In the genomic region with DNA sequence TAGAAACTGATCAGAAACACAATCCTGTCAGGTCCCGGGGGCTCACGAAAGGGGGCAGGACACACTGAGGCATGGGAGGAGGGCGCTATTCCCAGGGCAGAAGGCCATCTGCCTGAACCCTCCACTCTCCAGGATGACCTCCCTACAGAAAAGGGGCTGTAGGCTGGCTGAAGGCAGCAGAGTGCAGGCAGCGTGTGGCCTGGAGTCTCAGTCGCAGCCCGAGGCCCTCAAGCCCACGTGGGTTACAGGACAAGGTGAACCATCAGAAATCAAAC, we compare ENCODE assay signal across 15 cellular contexts. TPM values are rescaled to one million over a fixed set of nuclear protein-coding genes. Genes with fewer than 3 reads are reported as not detected.
"Had no signal": no experiment of that assay in that cellular context is flagged by ENCODE, and none has a peak within 500 bp of the region (broad histone marks: within the 10 kb centered on the region; RNA-seq: fewer than 3 reads in every experiment).

No MANE protein-coding gene starts in this region.

- H3K27ac ChIP-seq: coronary artery, upper lobe of left lung had no signal

- H3K27me3 ChIP-seq: adrenal gland, ovary had no signal

- H3K36me3 ChIP-seq: ovary, upper lobe of left lung had no signal

- H3K4me1 Mint-ChIP-seq: natural killer cell had no signal

- ATAC-seq: activated CD4-positive, CD25-positive, alpha-beta regulatory T cell treated with anti-CD3 and anti-CD28 coated beads, Interleukin-2, amount 50 U/mL, for 24 hours; natural killer cell had no signal

- H3K4me3 ChIP-seq: adrenal gland, coronary artery, ovary, upper lobe of left lung had no signal

- H3K4me3 Mint-ChIP-seq: natural killer cell; T-helper 2 cell treated with Interferon-gamma antibody and Interleukin-4, amounts not matched to agents 5 μg/mL and 100 μg/mL, for 36 hours had no signal

- H3K9me3 Mint-ChIP-seq: natural killer cell; T-helper 2 cell treated with Interferon-gamma antibody and Interleukin-4, amounts not matched to agents 5 μg/mL and 100 μg/mL, for 36 hours had no signal

- H3K36me3 Mint-ChIP-seq: natural killer cell had no signal

- DNase-seq: activated naive CD4-positive, alpha-beta T cell treated with anti-CD3 and anti-CD28 coated beads, Interleukin-2, amount 50 U/mL, for 16 hours; activated T-cell treated with anti-CD3 and anti-CD28 coated beads, Interleukin-2, amount 50 U/mL, for 1 hour; adrenal gland; central memory CD4-positive, alpha-beta T cell; effector CD4-positive, alpha-beta T cell; hypothalamus; kidney glomerular epithelial cell; natural killer cell; stimulated activated naive CD4-positive, alpha-beta T cell; SW 1271; upper lobe of left lung had no signal

- H3K9me3 ChIP-seq: adrenal gland, ovary, upper lobe of left lung had no signal

- H3K27ac Mint-ChIP-seq: natural killer cell; T-helper 2 cell treated with Interferon-gamma antibody and Interleukin-4, amounts not matched to agents 5 μg/mL and 100 μg/mL, for 36 hours had no signal

RNA-seq across cellular contexts. Expression of a gene that starts 21.2 kb away (rescaled TPM):
- total RNA-seq: natural killer cell had no signal
